ENCODE assay signal across 8 cellular contexts in the genomic region with DNA sequence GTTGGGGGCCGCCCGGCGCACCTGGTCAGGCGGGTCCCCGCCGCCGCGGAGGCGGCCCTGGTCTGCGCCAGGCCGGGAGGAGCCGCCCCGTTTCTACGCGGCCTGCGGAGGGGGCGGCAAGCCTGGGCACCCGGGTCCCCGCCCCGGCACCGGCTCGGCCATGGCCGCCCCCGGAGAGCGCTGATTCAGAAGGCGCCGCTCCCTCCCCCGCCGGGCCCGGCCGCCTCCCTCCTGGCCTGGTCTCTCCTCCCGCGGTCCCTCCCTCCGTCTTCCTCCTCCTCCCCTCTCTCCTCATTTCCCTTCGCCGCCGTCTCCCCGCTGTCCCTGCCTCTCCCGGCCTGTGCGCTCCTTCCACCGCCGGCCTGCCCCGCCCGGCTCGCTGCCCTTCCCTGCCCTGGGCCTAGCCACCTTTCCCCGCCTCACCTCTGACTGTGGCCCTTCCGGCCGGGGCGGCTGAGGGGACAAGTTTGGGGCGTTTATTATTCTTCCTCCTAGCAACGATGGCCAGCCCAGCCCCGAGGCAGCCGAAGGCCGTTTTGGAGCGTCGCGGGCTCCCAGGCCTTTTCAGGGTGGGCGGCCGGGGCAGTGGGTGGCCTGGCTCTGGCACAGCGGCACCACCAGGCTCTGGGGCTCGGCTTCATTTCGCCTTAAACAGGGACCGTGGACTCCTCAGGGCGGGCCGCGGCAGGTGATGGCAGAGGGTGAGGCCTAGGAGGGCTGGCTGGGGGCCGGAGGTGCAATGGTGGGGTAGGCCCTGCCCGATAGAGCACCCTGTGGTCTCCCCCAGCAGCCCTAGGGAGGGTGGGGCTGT. TPM values are rescaled to one million over a fixed set of nuclear protein-coding genes. Genes with fewer than 3 reads are reported as not detected.
DNase-seq lines count a peak whose midpoint lies in the region; ATAC-seq and TF ChIP-seq lines count a peak whose summit lies in the region.

No MANE protein-coding gene starts in this region.

- H3K4me1 ChIP-seq in HCT116 (ENCODE audit: control insufficient read depth in 1 of 2, insufficient read depth in 2 of 2, low read length in 2 of 2) = peaks cover 14 to 23% of the 10 kb centered on the region in 2 experiments

- POLR2A ChIA-PET in AG04450 (lab: Yijun Ruan, JAX) = no interaction called here
- POLR2A ChIA-PET in HCT116 (lab: Charles Lee) = no interaction called here

- H3K36me3 Mint-ChIP-seq in central memory CD8-positive, alpha-beta T cell (ENCODE audit: insufficient read depth) = no peaks in the 10 kb centered on the region

- H3K9me3 Mint-ChIP-seq in central memory CD8-positive, alpha-beta T cell = no peaks in the 10 kb centered on the region

- RAD21 ChIA-PET in HCT116 (lab: Charles Lee; ENCODE audit: low non-redundant PET in 1 of 2, low total read pairs in 2 of 2, uncharacterized antibody in 2 of 2, unreplicated experiment in 2 of 2) = interaction anchor here in 1 of 2 experiments (0.6 kb wide), 1 partner anchor 35 kb away, joined by 3 read pairs; no protein-coding TSS in a partner anchor

- H3K27ac ChIP-seq in AG04450 (ENCODE audit: low read depth, low read length) (peak overlapping the region; percentile 31), HCT116 (ENCODE audit: low read depth, low read length) (peak overlapping the region; percentile 90)

- H3K27me3 ChIP-seq in AG04450 (ENCODE audit: control insufficient read depth, insufficient read depth, low read length) (peaks cover 21% of the 10 kb centered on the region), HCT116 (ENCODE audit: insufficient read depth, low read length) (no peaks in the 10 kb centered on the region)

- no peak for TF ChIP-seq RAD21 in HCT116 (IDR thresholded peaks at IDR 0.05; ENCODE audit: low read depth)

- CTCF ChIA-PET in AG04450 (lab: Charles Lee) = interaction anchor here (0.5 to 2.2 kb wide), 3 partner anchors 39 to 98 kb away, joined by 3 to 12 read pairs (median 6); no protein-coding TSS in a partner anchor
- CTCF ChIA-PET in HCT116 (lab: Charles Lee) = no interaction called here

- peak; percentile 63 for ATAC-seq in HCT116
- peak; percentile 26 for ATAC-seq in central memory CD8-positive, alpha-beta T cell (replicated peaks; ENCODE audit: extremely low read depth, poor library complexity, severe bottlenecking)

- H3K79me2 ChIP-seq in HCT116 (ENCODE audit: insufficient read depth, low read length) = peaks cover 82% of the 10 kb centered on the region

- no peak overlapping the region for H2AFZ ChIP-seq in HCT116 (ENCODE audit: low read depth, low read length, poor library complexity, severe bottlenecking)

- H3K9me2 ChIP-seq in HCT116 (ENCODE audit: insufficient read depth) = no peaks in the 10 kb centered on the region

- peak; percentile 13 for DNase-seq in AG04450 (ENCODE audit: low read depth, low spot score)
- DNase-seq in HCT116 (ENCODE audit: low read depth, low spot score) = peak; percentile 8
- peak; percentile 61 for DNase-seq in SW480 (ENCODE audit: low spot score)
- DNase-seq in central memory CD8-positive, alpha-beta T cell (ENCODE audit: low spot score in 2 of 2) = no peak
- DNase-seq in kidney glomerular epithelial cell (lab: John Stamatoyannopoulos, UW) = peak; percentile 51
- DNase-seq in stimulated activated CD4-positive, alpha-beta T cell treated with anti-CD3 and anti-CD28 coated beads, Interleukin-1b, Interleukin-23, amount 100 ng/mL, for 4 hours (ENCODE audit: low read depth in 2 of 2) = peak; percentile 32 to 37
- no peak for DNase-seq in NCI-H2196 treated with DMSO at 0.1 percent for 48 hours (lab: John Stamatoyannopoulos, UW; ENCODE audit: unreplicated experiment)
- no peak for DNase-seq in NCI-H2196 (lab: John Stamatoyannopoulos, UW; ENCODE audit: unreplicated experiment)

- no peak overlapping the region for H3K27ac Mint-ChIP-seq in central memory CD8-positive, alpha-beta T cell (ENCODE audit: low read depth)

- H3K9ac ChIP-seq in HCT116 (ENCODE audit: low read length) = peak overlapping the region; percentile 88

- intact Hi-C loops in HCT116 (cut with micrococcal nuclease) = loop anchor here (2.0 kb wide), 1 partner anchor 39 kb away; no protein-coding TSS in a partner anchor

- TF ChIP-seq CTCF in AG04450 (IDR thresholded peaks at IDR 0.05; ENCODE audit: low read depth, low read length) (no peak), HCT116 (IDR thresholded peaks at IDR 0.05 in 2 of 3, conservative IDR thresholded peaks at IDR 0.05 in 1 of 3; ENCODE audit: borderline replicate concordance in 1 of 3, insufficient read depth in 1 of 3, low read depth in 2 of 3, low read length in 2 of 3) (no peak)

- peaks cover 6% of the 10 kb centered on the region; the same call in 1 of the 2 replicates for H3K9me3 ChIP-seq in AG04450 (ENCODE audit: control insufficient read depth, insufficient read depth, low read length)
- H3K9me3 ChIP-seq in HCT116 (ENCODE audit: control insufficient read depth in 1 of 2, insufficient read depth in 1 of 2, low read depth in 1 of 2, low read length in 2 of 2) = no peaks in the 10 kb centered on the region; a peak in 1 of 4 replicates

- no peak for TF ChIP-seq POLR2A in HCT116 (IDR thresholded peaks at IDR 0.05; ENCODE audit: borderline replicate concordance, extremely low read depth, insufficient read depth, insufficient read length)

- peaks cover 7% of the 10 kb centered on the region for H3K4me1 Mint-ChIP-seq in central memory CD8-positive, alpha-beta T cell

- peaks cover 20% of the 10 kb centered on the region for H3K27me3 Mint-ChIP-seq in central memory CD8-positive, alpha-beta T cell

- H4K20me1 ChIP-seq in HCT116 (ENCODE audit: insufficient read depth) = no peaks in the 10 kb centered on the region

- peaks cover 0 to 21% of the 10 kb centered on the region in 2 experiments; a peak in 1 of 4 replicates for H3K36me3 ChIP-seq in HCT116 (ENCODE audit: control insufficient read depth in 1 of 2, insufficient read depth in 2 of 2, low read length in 2 of 2)

- H3K4me3 ChIP-seq in AG04450 (ENCODE audit: low read depth, low read length) (peak overlapping the region; percentile 77), HCT116 (replicated peaks in 1 of 2; ENCODE audit: low read depth in 1 of 2, low read length in 2 of 2) (peak overlapping the region; percentile 80 to 94)

- H3K4me3 Mint-ChIP-seq in central memory CD8-positive, alpha-beta T cell = peak overlapping the region; percentile 64

- H3K4me2 ChIP-seq in HCT116 (ENCODE audit: low read length) = peak overlapping the region; percentile 96

- BruUV-seq in HCT116 (replicated peaks; lab: Mats Ljungman, UMichigan) = no TSS peak

TF ChIP-seq in HCT116, 20 proteins besides CTCF, POLR2A, EP300 and RAD21:
- TF ChIP-seq POLR2AphosphoS5 (IDR thresholded peaks at IDR 0.05; ENCODE audit: low read depth, low read length) = peak; percentile 21; the same call in 1 of the 2 replicates
- TF ChIP-seq TCF7L2 (IDR thresholded peaks at IDR 0.05; ENCODE audit: borderline replicate concordance, extremely low read depth, insufficient read depth, insufficient read length) = peak; percentile 8
- no peak for TF ChIP-seq JUND (IDR thresholded peaks at IDR 0.05)
- TF ChIP-seq ZFX (IDR thresholded peaks at IDR 0.05) = peak; percentile 89

RNA-seq across cellular contexts. Expression of gene CEP170B, which starts 0.8 kb away (rescaled TPM):
- 4.2 and 4.3 TPM in 2 replicates for polyA plus RNA-seq in AG04450 (2011; rRNA removed)
- 5.1 and 6.0 TPM in 2 replicates for polyA minus RNA-seq in AG04450 (2011; rRNA and poly(A)+ RNA removed)
- total RNA-seq in HCT116 (2021; ENCODE audit: unreplicated experiment) = 45.9 TPM
- 24.4 and 26.7 TPM in 2 replicates for polyA plus RNA-seq in HCT116 (2012)

RNA-seq across cellular contexts. Expression of gene PLD4, which starts 58.8 kb away (rescaled TPM):
- polyA plus RNA-seq in AG04450 (2011; rRNA removed) = 0.01 TPM in 2 replicates
- 0.17 TPM in 1 of 2 replicates, not detected in the other for polyA minus RNA-seq in AG04450 (2011; rRNA and poly(A)+ RNA removed)
- 0.12 TPM for total RNA-seq in HCT116 (2021; ENCODE audit: unreplicated experiment)
- 0.02 and 0.08 TPM in 2 replicates for polyA plus RNA-seq in HCT116 (2012)

Comparison
In these comparisons a context has a peak if more than half of its experiments do, and no peak if none do; other contexts are left out.
1. DNase-seq: peak in AG04450 (single experiment), HCT116 (single experiment), SW480 (single experiment), kidney glomerular epithelial cell (single experiment) and stimulated activated CD4-positive, alpha-beta T cell treated with anti-CD3 and anti-CD28 coated beads, Interleukin-1b, Interleukin-23, amount 100 ng/mL, for 4 hours (2 of 2); none in central memory CD8-positive, alpha-beta T cell (0 of 2), NCI-H2196 treated with DMSO at 0.1 percent for 48 hours (single experiment) and NCI-H2196 (single experiment).